ENCODE assay signal across 18 cellular contexts in the genomic region with DNA sequence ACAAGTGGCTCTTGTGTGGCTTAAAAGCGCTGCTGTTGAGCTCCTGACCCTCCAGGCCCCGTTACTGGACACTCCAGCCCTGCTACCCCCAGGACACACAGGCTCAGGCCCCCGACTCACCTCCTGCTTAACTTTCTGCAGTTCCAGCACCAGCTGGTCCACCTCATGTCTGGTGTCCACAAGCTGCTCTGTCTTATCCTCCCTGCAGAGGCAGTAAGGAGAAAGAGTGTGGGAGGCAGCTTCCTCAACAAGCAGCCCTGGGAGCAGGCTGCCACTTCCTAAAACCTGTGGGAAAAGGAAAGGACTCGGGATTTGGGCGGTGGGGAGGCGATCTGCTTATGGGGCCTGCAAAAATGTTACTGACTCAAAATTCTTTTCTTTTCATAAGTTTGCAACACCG.
"Had no signal": no experiment of that assay in that cellular context is flagged by ENCODE, and none has a peak within 500 bp of the region (broad histone marks: within the 10 kb centered on the region; RNA-seq: fewer than 3 reads in every experiment).

No MANE protein-coding gene starts in this region.

- H3K27me3 ChIP-seq: adrenal gland, ascending aorta, brain microvascular endothelial cell, colonic mucosa, esophagus muscularis mucosa, left lung, sigmoid colon, SJSA1 had no signal

- H3K27ac ChIP-seq: adrenal gland, ascending aorta, brain microvascular endothelial cell, colonic mucosa, esophagus muscularis mucosa, left lung, sigmoid colon, SJSA1, thoracic aorta had no signal

- H3K4me1 ChIP-seq: adrenal gland, ascending aorta, colonic mucosa, esophagus muscularis mucosa, sigmoid colon, SJSA1 had no signal

- H3K36me3 ChIP-seq: adrenal gland, ascending aorta, brain microvascular endothelial cell, sigmoid colon, SJSA1, thoracic aorta had no signal

- ATAC-seq: activated CD4-positive, CD25-positive, alpha-beta regulatory T cell treated with anti-CD3 and anti-CD28 coated beads, Interleukin-2, amount 50 U/mL, for 24 hours; activated CD8-positive, alpha-beta T cell treated with anti-CD3 and anti-CD28 coated beads, Interleukin-2, amount 10 ng/mL, durations not matched to agents 7 days and 5 days; left lung; naive thymus-derived CD4-positive, alpha-beta T cell had no signal

- H3K4me2 ChIP-seq: smooth muscle cell had no signal

- H3K4me3 ChIP-seq: adrenal gland, ascending aorta, colonic mucosa, esophagus muscularis mucosa, left lung, sigmoid colon, SJSA1, smooth muscle cell, thoracic aorta had no signal

- H3K9me3 ChIP-seq: adrenal gland, ascending aorta, colonic mucosa, esophagus muscularis mucosa, left lung, sigmoid colon, SJSA1, thoracic aorta had no signal

- DNase-seq: activated CD4-positive, alpha-beta T cell treated with anti-CD3 and anti-CD28 coated beads, Interleukin-2, amount 10 ng/mL, durations not matched to agents 24 days and 14 days; activated CD8-positive, alpha-beta T cell treated with anti-CD3 and anti-CD28 coated beads, Interleukin-2, amount 10 ng/mL, durations not matched to agents 7 days and 5 days; activated gamma-delta T cell treated with Interleukin-2 at 50 U/mL for 16 hours; adrenal gland; brain microvascular endothelial cell; colonic mucosa; naive thymus-derived CD4-positive, alpha-beta T cell; sigmoid colon; stimulated activated CD4-positive, alpha-beta T cell treated with anti-CD3 and anti-CD28 coated beads, Interleukin-4, amount 100 ng/mL, for 24 hours; stimulated activated naive CD4-positive, alpha-beta T cell treated with Interleukin-2 at 50 U/mL for 16 hours; T1000 had no signal
